ENCODE assay signal across 8 cellular contexts in genomic region chr6:43644940-43645612, GRCh38. TPM values are rescaled to one million over a fixed set of nuclear protein-coding genes. Genes with fewer than 3 reads are reported as not detected.
DNase-seq lines count a peak whose midpoint lies in the region; ATAC-seq, FAIRE-seq and TF ChIP-seq lines count a peak whose summit lies in the region.

Gene RSPH9, plus strand, starts transcription at chr6:43645036. Its CDS starts 63 bp downstream, at chr6:43645099.

- no peak within 1 kb of the TSS for H3K14ac ChIP-seq in H1 (ENCODE audit: insufficient read length)

- H3K4me1 ChIP-seq in H1 (replicated peaks in 1 of 4; ENCODE audit: control insufficient read depth in 3 of 4, insufficient read depth in 4 of 4, low read length in 3 of 4) (no peaks in the 10 kb centered on the region; a peak in 1 of 7 replicates), mononuclear cell (ENCODE audit: insufficient read depth, low read length) (peaks cover 11% of the 10 kb centered on the region)

- no peak within 1 kb of the TSS for H2BK20ac ChIP-seq in H1 (ENCODE audit: low read length)

- peaks cover 0 to 5% of the 10 kb centered on the region in 2 experiments; a peak in 1 of 4 replicates for H3K79me2 ChIP-seq in H1 (ENCODE audit: control insufficient read depth in 1 of 2, insufficient read depth in 2 of 2, low read length in 2 of 2)

- TF ChIP-seq RAD21 in H1 (IDR thresholded peaks at IDR 0.05 in 1 of 2, conservative IDR thresholded peaks at IDR 0.05 in 1 of 2; ENCODE audit: low read depth in 2 of 2, low read length in 2 of 2), result no peak

- H3K36me3 ChIP-seq in H1 (ENCODE audit: control insufficient read depth in 2 of 4, insufficient read depth in 4 of 4, low read length in 3 of 4), result peaks cover 6 to 14% (median 11%) of the 10 kb centered on the region in 4 experiments

- peak within 1 kb of the TSS; percentile 72; the same call in 1 of the 2 replicates for H2BK15ac ChIP-seq in H1 (ENCODE audit: low read length)

- DNase-seq in ELR (ENCODE audit: low read depth) (peak; percentile 58), H1 (ENCODE audit: low read depth in 1 of 2, low spot score in 2 of 2) (peak; percentile 92 to 96), ureter (ENCODE audit: low spot score) (no peak)
- peak; percentile 54 to 55 for DNase-seq in activated CD4-positive, alpha-beta T cell treated with anti-CD3 and anti-CD28 coated beads, Interleukin-2, amount 50 U/mL, for 4 hours
- peak; percentile 33 to 48 for DNase-seq in stimulated activated CD8-positive, alpha-beta memory T cell treated with anti-CD3 and anti-CD28 coated beads, Interleukin-7, amount 100 ng/mL, for 48 hours (ENCODE audit: extremely low read depth in 1 of 2, low read depth in 1 of 2)

- WGBS in H1 (ENCODE audit: extremely low coverage in 1 of 2, insufficient coverage in 1 of 2, insufficient read length in 1 of 2, insufficient replicate concordance in 2 of 2, low coverage in 1 of 2, low lambda C conversion rate in 2 of 2, missing lambda C conversion rate in 1 of 2), 2 experiments, result 2% methylated on average over 31 of the region's 52 CpGs; no CpG with 5 or more reads in 1 of the 2 experiments

- no peak within 1 kb of the TSS for H3K23ac ChIP-seq in H1 (ENCODE audit: insufficient read length)

- CTCF ChIA-PET in H1 (lab: Charles Lee; ENCODE audit: partially characterized antibody), result interaction anchor here (0.7 to 4.5 kb wide), 10 partner anchors 8 to 270 kb away, joined by 3 to 35 read pairs (median 4); partner anchors contain the start of gene MRPS18A

- H2BK120ac ChIP-seq in H1 (replicated peaks; ENCODE audit: low read depth, low read length), result peak within 1 kb of the TSS; percentile 22

- no peak for TF ChIP-seq POLR2A in H1 (IDR thresholded peaks at IDR 0.05; ENCODE audit: control extremely low read depth in 1 of 2, low read depth in 2 of 2, low read length in 2 of 2)

- H4K5ac ChIP-seq in H1 (ENCODE audit: insufficient read length, low read depth, low read length), result peak within 1 kb of the TSS; percentile 89

- H3K4ac ChIP-seq in H1 (replicated peaks; ENCODE audit: insufficient read length, low read depth, low read length), result peak within 1 kb of the TSS; percentile 99

- peak within 1 kb of the TSS; percentile 59 for H3K56ac ChIP-seq in H1 (replicated peaks; ENCODE audit: insufficient read length, low read depth, low read length)

- no peaks in the 10 kb centered on the region for H3K27me3 ChIP-seq in H1 (replicated peaks in 1 of 4; ENCODE audit: control insufficient read depth in 3 of 4, extremely low read depth in 1 of 4, insufficient read depth in 3 of 4, low read length in 3 of 4)
- no peaks in the 10 kb centered on the region for H3K27me3 ChIP-seq in mononuclear cell (ENCODE audit: insufficient read depth, low read length)

- no peaks in the 10 kb centered on the region for H3K9me3 ChIP-seq in H1 (ENCODE audit: insufficient read depth in 2 of 2, low read depth in 1 of 2, low read length in 1 of 2)
- H3K9me3 ChIP-seq in mononuclear cell (ENCODE audit: low read depth, low read length), result no peaks in the 10 kb centered on the region

- peak within 1 kb of the TSS; percentile 67 to 95 for H3K4me2 ChIP-seq in H1 (ENCODE audit: insufficient read depth in 1 of 2, low read depth in 2 of 2, low read length in 2 of 2)

- no peak within 1 kb of the TSS for H2AK5ac ChIP-seq in H1 (ENCODE audit: low read depth, low read length)

- no peak for FAIRE-seq in H1 (lab: Jason Lieb, UNC)

- H3K9ac ChIP-seq in H1 (replicated peaks in 1 of 4; ENCODE audit: extremely low read depth in 1 of 4, low read depth in 3 of 4, low read length in 3 of 4), result peak within 1 kb of the TSS in 2 of 4 experiments; percentile 38 to 46; a peak in 4 of 7 replicates

- no peak for TF ChIP-seq EP300 in H1 (IDR thresholded peaks at IDR 0.05; ENCODE audit: borderline replicate concordance in 1 of 2, low read depth in 2 of 2, low read length in 2 of 2)

- H4K20me1 ChIP-seq in H1 (replicated peaks in 1 of 2; ENCODE audit: control insufficient read depth in 1 of 2, insufficient read depth in 2 of 2, low read length in 2 of 2), result peaks cover 0 to 3% of the 10 kb centered on the region in 2 experiments

- 0 out of 2 replicates have a peak, but pooled peaks cover 2% of the 10 kb centered on the region for H3K79me1 ChIP-seq in H1 (ENCODE audit: low read depth, low read length)

- peak; percentile 57 for ATAC-seq in HG03342 (IDR thresholded peaks at IDR 0.05; ENCODE audit: unreplicated experiment)
- no peak for ATAC-seq in HG02840 (IDR thresholded peaks at IDR 0.05; ENCODE audit: low FRiP score, unreplicated experiment)

- peaks cover 3% of the 10 kb centered on the region; the same call in 1 of the 2 replicates for H3K23me2 ChIP-seq in H1 (ENCODE audit: low read depth, low read length)

- no peak for TF ChIP-seq CTCF in H1 (IDR thresholded peaks at IDR 0.05; ENCODE audit: control extremely low read depth in 1 of 3, insufficient read depth in 1 of 3, low read depth in 1 of 3, low read length in 3 of 3)

- peak within 1 kb of the TSS; percentile 78; the same call in 1 of the 2 replicates for H2BK5ac ChIP-seq in H1 (ENCODE audit: low read depth, low read length)

- POLR2A ChIA-PET in H1 (lab: Charles Lee; ENCODE audit: partially characterized antibody), result interaction anchor here (0.8 to 8.9 kb wide), 13 partner anchors 9 to 434 kb away, joined by 3 to 79 read pairs (median 4); partner anchors contain the start of genes GTPBP2, MAD2L1BP and VEGFA

- peak within 1 kb of the TSS; percentile 65 for H4K91ac ChIP-seq in H1 (replicated peaks; ENCODE audit: insufficient read length, low read length)

- H2BK12ac ChIP-seq in H1 (ENCODE audit: low read depth, low read length), result no peak within 1 kb of the TSS; the same call in 1 of the 2 replicates

- no peak within 1 kb of the TSS for H3K27ac ChIP-seq in H1 (ENCODE audit: low read depth, low read length)

- peak within 1 kb of the TSS; percentile 48 for H3K18ac ChIP-seq in H1 (ENCODE audit: extremely low read depth, low read length)

- H3K4me3 ChIP-seq in H1 (ENCODE audit: extremely low read depth in 1 of 4, insufficient read depth in 2 of 4, low read depth in 3 of 4, low read length in 4 of 4) (peak within 1 kb of the TSS; percentile 49 to 71 (median 66)), mononuclear cell (ENCODE audit: low read length) (peak within 1 kb of the TSS; percentile 40)

- H4K8ac ChIP-seq in H1 (ENCODE audit: extremely low read depth, insufficient read depth, low read length), result peak within 1 kb of the TSS; percentile 83

- peak within 1 kb of the TSS; percentile 95 for H2AFZ ChIP-seq in H1 (ENCODE audit: low read length)

TF ChIP-seq in H1, 55 proteins besides CTCF, POLR2A, EP300 and RAD21:
- TF ChIP-seq SIRT6 (IDR thresholded peaks at IDR 0.05; ENCODE audit: low read length) (no peak), SIN3A (conservative IDR thresholded peaks at IDR 0.05 in 1 of 2, IDR thresholded peaks at IDR 0.05 in 1 of 2; ENCODE audit: low read depth in 1 of 2, low read length in 2 of 2) (peak; percentile 51 to 87; a peak in 3 of 4 replicates), HDAC2 (IDR thresholded peaks at IDR 0.05; ENCODE audit: borderline replicate concordance in 1 of 2, low read depth in 2 of 2, low read length in 2 of 2) (peak in 1 of 2 experiments; percentile 94; a peak in 1 of 4 replicates), CREB1 (IDR thresholded peaks at IDR 0.05) (peak; percentile 77), CBX8 (IDR thresholded peaks at IDR 0.05; ENCODE audit: borderline replicate concordance, low read depth, low read length) (no peak), POU5F1 (IDR thresholded peaks at IDR 0.05; ENCODE audit: low read depth, low read length) (no peak), KDM4A (IDR thresholded peaks at IDR 0.05; ENCODE audit: low read depth, low read length, severe bottlenecking) (peak; percentile 14), SP1 (IDR thresholded peaks at IDR 0.05; ENCODE audit: low read depth, low read length) (peak; percentile 37), CTBP2 (IDR thresholded peaks at IDR 0.05; ENCODE audit: borderline replicate concordance, insufficient read depth, insufficient read length, low read length) (no peak), TAF1 (IDR thresholded peaks at IDR 0.05; ENCODE audit: low read depth, low read length) (0 out of 2 replicates have a peak, but pooled peaks have one; percentile 4), RNF2 (IDR thresholded peaks at IDR 0.05; ENCODE audit: borderline replicate concordance, low read depth, low read length, missing control alignments, poor library complexity, severe bottlenecking) (no peak), CBX5 (IDR thresholded peaks at IDR 0.05; ENCODE audit: low read depth, low read length) (no peak), CHD2 (IDR thresholded peaks at IDR 0.05; ENCODE audit: low read length) (no peak)
- TF ChIP-seq, protein P1, sequence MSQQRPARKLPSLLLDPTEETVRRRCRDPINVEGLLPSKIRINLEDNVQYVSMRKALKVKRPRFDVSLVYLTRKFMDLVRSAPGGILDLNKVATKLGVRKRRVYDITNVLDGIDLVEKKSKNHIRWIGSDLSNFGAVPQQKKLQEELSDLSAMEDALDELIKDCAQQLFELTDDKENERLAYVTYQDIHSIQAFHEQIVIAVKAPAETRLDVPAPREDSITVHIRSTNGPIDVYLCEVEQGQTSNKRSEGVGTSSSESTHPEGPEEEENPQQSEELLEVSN (IDR thresholded peaks at IDR 0.05), result no peak

RNA-seq across cellular contexts. Expression of gene RSPH9, which starts in this region (rescaled TPM):
- 0.15 TPM in 1 of 2 replicates, not detected in the other for total RNA-seq in H1 (2021; fragmentation: NEBNext Ultra II Directional; extraction: Animal tissue kit (Norgen Biotek cat#: 25700))
- 0.23 and 0.25 TPM in 2 replicates for polyA plus RNA-seq in H1 (2011; rRNA removed)
- 0.23 TPM for polyA plus RNA-seq in H1 (2011; cell fraction: cytosol; rRNA removed)
- polyA plus RNA-seq in H1 (2011; cell fraction: nucleus; rRNA removed), result 0.36 TPM
- 0.73 to 0.93 TPM (median 0.80 TPM) in 4 replicates for polyA plus RNA-seq in H1 (2012, experiment 1 of 2)
- polyA plus RNA-seq in H1 (2012, experiment 2 of 2), result 1.00 TPM
- 0.22 TPM for polyA plus RNA-seq in H1 (2013, experiment 1 of 2)
- polyA plus RNA-seq in H1 (2013, experiment 2 of 2), result 0.15 TPM
- 0.06 and 0.22 TPM in 2 replicates for polyA minus RNA-seq in H1 (2011; rRNA and poly(A)+ RNA removed)
- not detected for polyA minus RNA-seq in H1 (2011; cell fraction: cytosol; rRNA and poly(A)+ RNA removed)
- 0.30 TPM for polyA minus RNA-seq in H1 (2011; cell fraction: nucleus; rRNA and poly(A)+ RNA removed)
- total RNA-seq in mononuclear cell, result 0.42 TPM
- 0.68 TPM for total RNA-seq in ureter

Comparison
In these comparisons a context has a peak if more than half of its experiments do, and no peak if none do; other contexts are left out.
1. Peak in DNase-seq, H3K4me3 ChIP-seq and H3K4me2 ChIP-seq in H1; RNA of the gene not detected or under 1 TPM.